8 cellular contexts compared by ENCODE assay signal in the genomic region with DNA sequence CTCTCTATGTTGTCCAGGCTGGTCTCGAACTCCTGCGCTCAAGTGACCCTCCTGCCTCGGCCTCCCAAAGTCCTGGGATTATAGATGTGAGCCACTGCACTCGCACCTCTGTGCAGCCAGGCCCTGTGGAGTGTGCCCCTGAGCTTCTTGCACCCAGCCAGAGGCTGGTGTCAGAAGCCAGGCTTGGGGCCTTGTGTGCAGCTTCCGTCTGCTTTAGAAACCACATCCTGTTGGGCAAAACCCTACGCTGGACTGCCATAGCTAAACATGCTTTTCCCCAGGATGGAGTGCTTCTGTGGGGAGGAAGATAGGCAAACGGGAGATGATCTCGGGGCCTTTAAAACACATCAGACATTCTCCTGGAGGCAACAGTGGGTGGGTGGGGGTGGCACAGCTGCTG. TPM values are rescaled to one million over a fixed set of nuclear protein-coding genes. Genes with fewer than 3 reads are reported as not detected.
DNase-seq lines count a peak whose midpoint lies in the region; ATAC-seq and TF ChIP-seq lines count a peak whose summit lies in the region.
"Had no signal": no experiment of that assay in that cellular context is flagged by ENCODE, and none has a peak within 500 bp of the region (broad histone marks: within the 10 kb centered on the region; RNA-seq: fewer than 3 reads in every experiment).

No MANE protein-coding gene starts in this region.

- H3K4me1 Mint-ChIP-seq in IgD-negative memory B cell (peaks cover 7 to 14% (median 12%) of the 10 kb centered on the region in 3 donors), T-helper 17 cell (peaks cover 27% of the 10 kb centered on the region)

- TF ChIP-seq CTCF in choroid plexus epithelial cell (conservative IDR thresholded peaks at IDR 0.05; ENCODE audit: low read depth, low read length), result no peak

- no peaks in the 10 kb centered on the region for H3K36me3 Mint-ChIP-seq in IgD-negative memory B cell
- peaks cover 4% of the 10 kb centered on the region for H3K36me3 Mint-ChIP-seq in T-helper 17 cell (ENCODE audit: low read depth)

- no peaks in the 10 kb centered on the region for H3K9me3 Mint-ChIP-seq in IgD-negative memory B cell

- H3K27me3 Mint-ChIP-seq in IgD-negative memory B cell (no peaks in the 10 kb centered on the region), T-helper 17 cell (no peaks in the 10 kb centered on the region)

- H3K4me3 Mint-ChIP-seq in IgD-negative memory B cell (peak overlapping the region in 3 of 4 donors; percentile 44 to 81 (median 68)), T-helper 17 cell (peak overlapping the region; percentile 80)

- no peaks in the 10 kb centered on the region for H3K9me3 ChIP-seq in T-helper 17 cell (ENCODE audit: control insufficient read depth, low read length, poor library complexity, severe bottlenecking)
- H3K9me3 ChIP-seq: psoas muscle had no signal

- ATAC-seq in T-helper 17 cell, result peak; percentile 91
- no peak for ATAC-seq in GM19324 (IDR thresholded peaks at IDR 0.05; ENCODE audit: low FRiP score, unreplicated experiment)
- ATAC-seq: psoas muscle had no signal

- H3K27ac Mint-ChIP-seq in IgD-negative memory B cell (peak overlapping the region; percentile 87 to 97 (median 88)), T-helper 17 cell (peak overlapping the region; percentile 82)

- H3K4me3 ChIP-seq in choroid plexus epithelial cell (ENCODE audit: low read depth, low read length), result no peak overlapping the region
- H3K4me3 ChIP-seq: psoas muscle had no signal

- DNase-seq in T-helper 17 cell, result peak in 2 of 3 donors; percentile 22 to 25
- DNase-seq in choroid plexus epithelial cell (ENCODE audit: low read depth), result peak; percentile 42
- peak; percentile 13 to 14 for DNase-seq in stimulated activated CD8-positive, alpha-beta memory T cell treated with anti-CD3 and anti-CD28 coated beads, Interleukin-4, amount 100 ng/mL, for 1 hour (ENCODE audit: low read depth in 2 of 2, low spot score in 1 of 2)
- no peak for DNase-seq in retina
- no peak for DNase-seq in NCI-H2081 (lab: John Stamatoyannopoulos, UW)

RNA-seq across cellular contexts. Expression of gene PRRT1B, which starts 40.1 kb away (rescaled TPM):
- polyA plus RNA-seq in IgD-negative memory B cell, result not detected
- total RNA-seq in T-helper 17 cell, result not detected
- total RNA-seq: psoas muscle had no signal
- polyA plus RNA-seq: psoas muscle had no signal

RNA-seq across cellular contexts. Expression of gene UCK1, which starts 54.3 kb away (rescaled TPM):
- 26.2 TPM for polyA plus RNA-seq in IgD-negative memory B cell
- total RNA-seq in T-helper 17 cell, result 10 to 100 TPM; 16.6 to 21.4 TPM

Comparison
In these comparisons a context has a peak if more than half of its experiments do, and no peak if none do; other contexts are left out.
1. DNase-seq: peak in T-helper 17 cell (2 of 3), choroid plexus epithelial cell (single experiment) and stimulated activated CD8-positive, alpha-beta memory T cell treated with anti-CD3 and anti-CD28 coated beads, Interleukin-4, amount 100 ng/mL, for 1 hour (2 of 2); none in retina (single experiment) and NCI-H2081 (0 of 2).